In the genomic region with DNA sequence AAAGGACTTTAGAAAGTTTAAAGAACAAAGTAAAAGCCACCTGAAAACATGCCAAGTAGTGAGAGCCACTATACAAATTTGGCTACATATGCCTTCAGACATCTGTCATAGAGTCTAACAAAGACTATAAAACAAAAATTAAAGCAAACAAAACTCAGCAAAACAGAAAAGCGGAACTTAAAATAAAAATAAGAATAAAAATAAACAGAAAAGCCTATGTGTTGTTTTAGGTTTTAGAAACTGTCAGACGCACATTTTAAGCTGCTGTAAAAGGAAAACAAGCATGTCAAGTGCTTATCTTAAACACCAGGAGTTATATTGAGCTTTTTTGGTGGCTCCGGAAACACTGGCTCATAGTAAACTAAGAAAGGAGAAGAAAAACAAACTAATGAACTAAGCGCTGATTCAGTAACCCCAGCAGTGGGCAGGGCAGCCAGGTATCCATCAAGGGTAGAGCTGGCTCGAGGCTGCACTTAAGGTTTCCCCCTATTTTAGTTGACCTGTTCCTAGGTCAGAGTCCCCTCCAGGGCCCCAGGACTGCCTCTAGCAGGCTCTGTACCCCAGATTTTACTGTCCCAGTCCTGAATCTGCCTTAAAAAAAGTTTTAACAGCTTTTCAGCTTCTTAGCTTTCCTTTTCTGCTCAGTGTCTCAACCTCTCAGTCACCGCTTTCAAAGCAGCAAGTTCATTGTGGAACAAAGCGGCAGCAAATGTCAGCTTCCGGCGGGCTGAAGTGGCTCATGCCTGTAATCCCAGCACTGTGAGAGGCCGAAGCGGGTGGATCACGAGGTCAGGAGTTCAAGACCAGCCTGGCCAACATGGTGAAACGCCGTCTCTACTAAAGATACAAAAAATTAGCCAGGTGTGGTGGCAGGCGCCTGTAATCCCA, we compare ENCODE assay signal across 1 cellular context.
A peak's percentile ranks its signal among the peaks of the same experiment; 100 is the strongest.
TF ChIP-seq lines count a peak whose summit lies in the region.

No MANE protein-coding gene starts in this region.

TF ChIP-seq in HepG2, 621 proteins besides CTCF, POLR2A, EP300 and RAD21 (continued from another document):
- TF ChIP-seq, protein P1, sequence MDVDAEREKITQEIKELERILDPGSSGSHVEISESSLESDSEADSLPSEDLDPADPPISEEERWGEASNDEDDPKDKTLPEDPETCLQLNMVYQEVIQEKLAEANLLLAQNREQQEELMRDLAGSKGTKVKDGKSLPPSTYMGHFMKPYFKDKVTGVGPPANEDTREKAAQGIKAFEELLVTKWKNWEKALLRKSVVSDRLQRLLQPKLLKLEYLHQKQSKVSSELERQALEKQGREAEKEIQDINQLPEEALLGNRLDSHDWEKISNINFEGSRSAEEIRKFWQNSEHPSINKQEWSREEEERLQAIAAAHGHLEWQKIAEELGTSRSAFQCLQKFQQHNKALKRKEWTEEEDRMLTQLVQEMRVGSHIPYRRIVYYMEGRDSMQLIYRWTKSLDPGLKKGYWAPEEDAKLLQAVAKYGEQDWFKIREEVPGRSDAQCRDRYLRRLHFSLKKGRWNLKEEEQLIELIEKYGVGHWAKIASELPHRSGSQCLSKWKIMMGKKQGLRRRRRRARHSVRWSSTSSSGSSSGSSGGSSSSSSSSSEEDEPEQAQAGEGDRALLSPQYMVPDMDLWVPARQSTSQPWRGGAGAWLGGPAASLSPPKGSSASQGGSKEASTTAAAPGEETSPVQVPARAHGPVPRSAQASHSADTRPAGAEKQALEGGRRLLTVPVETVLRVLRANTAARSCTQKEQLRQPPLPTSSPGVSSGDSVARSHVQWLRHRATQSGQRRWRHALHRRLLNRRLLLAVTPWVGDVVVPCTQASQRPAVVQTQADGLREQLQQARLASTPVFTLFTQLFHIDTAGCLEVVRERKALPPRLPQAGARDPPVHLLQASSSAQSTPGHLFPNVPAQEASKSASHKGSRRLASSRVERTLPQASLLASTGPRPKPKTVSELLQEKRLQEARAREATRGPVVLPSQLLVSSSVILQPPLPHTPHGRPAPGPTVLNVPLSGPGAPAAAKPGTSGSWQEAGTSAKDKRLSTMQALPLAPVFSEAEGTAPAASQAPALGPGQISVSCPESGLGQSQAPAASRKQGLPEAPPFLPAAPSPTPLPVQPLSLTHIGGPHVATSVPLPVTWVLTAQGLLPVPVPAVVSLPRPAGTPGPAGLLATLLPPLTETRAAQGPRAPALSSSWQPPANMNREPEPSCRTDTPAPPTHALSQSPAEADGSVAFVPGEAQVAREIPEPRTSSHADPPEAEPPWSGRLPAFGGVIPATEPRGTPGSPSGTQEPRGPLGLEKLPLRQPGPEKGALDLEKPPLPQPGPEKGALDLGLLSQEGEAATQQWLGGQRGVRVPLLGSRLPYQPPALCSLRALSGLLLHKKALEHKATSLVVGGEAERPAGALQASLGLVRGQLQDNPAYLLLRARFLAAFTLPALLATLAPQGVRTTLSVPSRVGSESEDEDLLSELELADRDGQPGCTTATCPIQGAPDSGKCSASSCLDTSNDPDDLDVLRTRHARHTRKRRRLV (CRISPR knock-in tag; IDR thresholded peaks at IDR 0.05): no peak
- TF ChIP-seq SP4 (CRISPR knock-in tag; IDR thresholded peaks at IDR 0.05) (no peak), ERF (CRISPR knock-in tag; IDR thresholded peaks at IDR 0.05) (no peak), KDM2A (CRISPR knock-in tag; IDR thresholded peaks at IDR 0.05; ENCODE audit: borderline replicate concordance, low read depth) (peak; percentile 23; the same call in 1 of the 2 replicates), TSC22D2 (CRISPR knock-in tag; IDR thresholded peaks at IDR 0.05; ENCODE audit: borderline replicate concordance) (no peak), ZNF703 (CRISPR knock-in tag; IDR thresholded peaks at IDR 0.05; ENCODE audit: borderline replicate concordance) (no peak), KMT2B (CRISPR knock-in tag; IDR thresholded peaks at IDR 0.05) (no peak), SUZ12 (IDR thresholded peaks at IDR 0.05; ENCODE audit: low read depth, low read length) (no peak), MIXL1 (CRISPR knock-in tag; IDR thresholded peaks at IDR 0.05) (0 out of 2 replicates have a peak, but pooled peaks have one; percentile 51), SMAD3 (CRISPR knock-in tag; IDR thresholded peaks at IDR 0.05) (no peak), SRSF4 (IDR thresholded peaks at IDR 0.05; ENCODE audit: low read depth, low read length, poor library complexity, severe bottlenecking) (no peak), GATAD1 (CRISPR knock-in tag; IDR thresholded peaks at IDR 0.05) (no peak), RBAK (CRISPR knock-in tag; IDR thresholded peaks at IDR 0.05) (no peak), ZBTB21 (CRISPR knock-in tag; IDR thresholded peaks at IDR 0.05) (no peak), SIN3A (IDR thresholded peaks at IDR 0.05; ENCODE audit: borderline replicate concordance, low read depth, low read length) (no peak), CBX2 (IDR thresholded peaks at IDR 0.05; ENCODE audit: low read depth, low read length) (no peak), CBX2 (CRISPR knock-in tag; IDR thresholded peaks at IDR 0.05; ENCODE audit: low read depth) (no peak), SRY (CRISPR knock-in tag; IDR thresholded peaks at IDR 0.05) (no peak), REPIN1 (CRISPR knock-in tag; IDR thresholded peaks at IDR 0.05; ENCODE audit: borderline replicate concordance, low read depth) (peak; percentile 33; the same call in 1 of the 2 replicates), ZNF615 (CRISPR knock-in tag; IDR thresholded peaks at IDR 0.05; ENCODE audit: borderline replicate concordance) (no peak), NR2F1 (CRISPR knock-in tag; IDR thresholded peaks at IDR 0.05) (no peak), ZNF225 (CRISPR knock-in tag; IDR thresholded peaks at IDR 0.05) (no peak), HNRNPL (IDR thresholded peaks at IDR 0.05; ENCODE audit: low read depth, low read length) (no peak), TCF12 (IDR thresholded peaks at IDR 0.05) (no peak), TCF12 (CRISPR knock-in tag; IDR thresholded peaks at IDR 0.05) (no peak), ZEB1 (IDR thresholded peaks at IDR 0.05; ENCODE audit: insufficient replicate concordance, low read depth) (no peak), TCF7L2 (IDR thresholded peaks at IDR 0.05; ENCODE audit: low read depth, low read length) (no peak)
- TF ChIP-seq, protein P2, sequence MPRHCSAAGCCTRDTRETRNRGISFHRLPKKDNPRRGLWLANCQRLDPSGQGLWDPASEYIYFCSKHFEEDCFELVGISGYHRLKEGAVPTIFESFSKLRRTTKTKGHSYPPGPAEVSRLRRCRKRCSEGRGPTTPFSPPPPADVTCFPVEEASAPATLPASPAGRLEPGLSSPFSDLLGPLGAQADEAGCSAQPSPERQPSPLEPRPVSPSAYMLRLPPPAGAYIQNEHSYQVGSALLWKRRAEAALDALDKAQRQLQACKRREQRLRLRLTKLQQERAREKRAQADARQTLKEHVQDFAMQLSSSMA (CRISPR knock-in tag; IDR thresholded peaks at IDR 0.05): no peak
- TF ChIP-seq, protein P3, sequence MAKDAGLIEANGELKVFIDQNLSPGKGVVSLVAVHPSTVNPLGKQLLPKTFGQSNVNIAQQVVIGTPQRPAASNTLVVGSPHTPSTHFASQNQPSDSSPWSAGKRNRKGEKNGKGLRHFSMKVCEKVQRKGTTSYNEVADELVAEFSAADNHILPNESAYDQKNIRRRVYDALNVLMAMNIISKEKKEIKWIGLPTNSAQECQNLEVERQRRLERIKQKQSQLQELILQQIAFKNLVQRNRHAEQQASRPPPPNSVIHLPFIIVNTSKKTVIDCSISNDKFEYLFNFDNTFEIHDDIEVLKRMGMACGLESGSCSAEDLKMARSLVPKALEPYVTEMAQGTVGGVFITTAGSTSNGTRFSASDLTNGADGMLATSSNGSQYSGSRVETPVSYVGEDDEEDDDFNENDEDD (CRISPR knock-in tag; IDR thresholded peaks at IDR 0.05; ENCODE audit: borderline replicate concordance): no peak; the same call in 1 of the 2 replicates
- TF ChIP-seq, protein P4, sequence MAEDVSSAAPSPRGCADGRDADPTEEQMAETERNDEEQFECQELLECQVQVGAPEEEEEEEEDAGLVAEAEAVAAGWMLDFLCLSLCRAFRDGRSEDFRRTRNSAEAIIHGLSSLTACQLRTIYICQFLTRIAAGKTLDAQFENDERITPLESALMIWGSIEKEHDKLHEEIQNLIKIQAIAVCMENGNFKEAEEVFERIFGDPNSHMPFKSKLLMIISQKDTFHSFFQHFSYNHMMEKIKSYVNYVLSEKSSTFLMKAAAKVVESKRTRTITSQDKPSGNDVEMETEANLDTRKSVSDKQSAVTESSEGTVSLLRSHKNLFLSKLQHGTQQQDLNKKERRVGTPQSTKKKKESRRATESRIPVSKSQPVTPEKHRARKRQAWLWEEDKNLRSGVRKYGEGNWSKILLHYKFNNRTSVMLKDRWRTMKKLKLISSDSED (CRISPR knock-in tag; IDR thresholded peaks at IDR 0.05): no peak
- TF ChIP-seq, protein P5, sequence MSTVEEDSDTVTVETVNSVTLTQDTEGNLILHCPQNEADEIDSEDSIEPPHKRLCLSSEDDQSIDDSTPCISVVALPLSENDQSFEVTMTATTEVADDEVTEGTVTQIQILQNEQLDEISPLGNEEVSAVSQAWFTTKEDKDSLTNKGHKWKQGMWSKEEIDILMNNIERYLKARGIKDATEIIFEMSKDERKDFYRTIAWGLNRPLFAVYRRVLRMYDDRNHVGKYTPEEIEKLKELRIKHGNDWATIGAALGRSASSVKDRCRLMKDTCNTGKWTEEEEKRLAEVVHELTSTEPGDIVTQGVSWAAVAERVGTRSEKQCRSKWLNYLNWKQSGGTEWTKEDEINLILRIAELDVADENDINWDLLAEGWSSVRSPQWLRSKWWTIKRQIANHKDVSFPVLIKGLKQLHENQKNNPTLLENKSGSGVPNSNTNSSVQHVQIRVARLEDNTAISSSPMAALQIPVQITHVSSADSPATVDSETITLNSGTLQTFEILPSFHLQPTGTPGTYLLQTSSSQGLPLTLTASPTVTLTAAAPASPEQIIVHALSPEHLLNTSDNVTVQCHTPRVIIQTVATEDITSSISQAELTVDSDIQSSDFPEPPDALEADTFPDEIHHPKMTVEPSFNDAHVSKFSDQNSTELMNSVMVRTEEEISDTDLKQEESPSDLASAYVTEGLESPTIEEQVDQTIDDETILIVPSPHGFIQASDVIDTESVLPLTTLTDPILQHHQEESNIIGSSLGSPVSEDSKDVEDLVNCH (CRISPR knock-in tag; IDR thresholded peaks at IDR 0.05): no peak
- TF ChIP-seq, protein P6, sequence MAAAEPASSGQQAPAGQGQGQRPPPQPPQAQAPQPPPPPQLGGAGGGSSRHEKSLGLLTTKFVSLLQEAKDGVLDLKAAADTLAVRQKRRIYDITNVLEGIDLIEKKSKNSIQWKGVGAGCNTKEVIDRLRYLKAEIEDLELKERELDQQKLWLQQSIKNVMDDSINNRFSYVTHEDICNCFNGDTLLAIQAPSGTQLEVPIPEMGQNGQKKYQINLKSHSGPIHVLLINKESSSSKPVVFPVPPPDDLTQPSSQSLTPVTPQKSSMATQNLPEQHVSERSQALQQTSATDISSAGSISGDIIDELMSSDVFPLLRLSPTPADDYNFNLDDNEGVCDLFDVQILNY (CRISPR knock-in tag; conservative IDR thresholded peaks at IDR 0.05): no peak
- TF ChIP-seq, protein P7, sequence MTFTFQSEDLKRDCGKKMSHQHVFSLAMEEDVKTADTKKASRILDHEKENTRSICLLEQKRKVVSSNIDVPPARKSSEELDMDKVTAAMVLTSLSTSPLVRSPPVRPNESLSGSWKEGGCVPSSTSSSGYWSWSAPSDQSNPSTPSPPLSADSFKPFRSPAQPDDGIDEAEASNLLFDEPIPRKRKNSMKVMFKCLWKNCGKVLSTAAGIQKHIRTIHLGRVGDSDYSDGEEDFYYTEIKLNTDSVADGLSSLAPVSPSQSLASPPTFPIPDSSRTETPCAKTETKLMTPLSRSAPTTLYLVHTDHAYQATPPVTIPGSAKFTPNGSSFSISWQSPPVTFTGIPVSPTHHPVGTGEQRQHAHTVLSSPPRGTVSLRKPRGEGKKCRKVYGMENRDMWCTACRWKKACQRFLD (CRISPR knock-in tag; IDR thresholded peaks at IDR 0.05; ENCODE audit: borderline replicate concordance): no peak
- TF ChIP-seq, protein P8, sequence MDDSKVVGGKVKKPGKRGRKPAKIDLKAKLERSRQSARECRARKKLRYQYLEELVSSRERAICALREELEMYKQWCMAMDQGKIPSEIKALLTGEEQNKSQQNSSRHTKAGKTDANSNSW (CRISPR knock-in tag; IDR thresholded peaks at IDR 0.05; ENCODE audit: borderline replicate concordance): no peak
- TF ChIP-seq, protein P9, sequence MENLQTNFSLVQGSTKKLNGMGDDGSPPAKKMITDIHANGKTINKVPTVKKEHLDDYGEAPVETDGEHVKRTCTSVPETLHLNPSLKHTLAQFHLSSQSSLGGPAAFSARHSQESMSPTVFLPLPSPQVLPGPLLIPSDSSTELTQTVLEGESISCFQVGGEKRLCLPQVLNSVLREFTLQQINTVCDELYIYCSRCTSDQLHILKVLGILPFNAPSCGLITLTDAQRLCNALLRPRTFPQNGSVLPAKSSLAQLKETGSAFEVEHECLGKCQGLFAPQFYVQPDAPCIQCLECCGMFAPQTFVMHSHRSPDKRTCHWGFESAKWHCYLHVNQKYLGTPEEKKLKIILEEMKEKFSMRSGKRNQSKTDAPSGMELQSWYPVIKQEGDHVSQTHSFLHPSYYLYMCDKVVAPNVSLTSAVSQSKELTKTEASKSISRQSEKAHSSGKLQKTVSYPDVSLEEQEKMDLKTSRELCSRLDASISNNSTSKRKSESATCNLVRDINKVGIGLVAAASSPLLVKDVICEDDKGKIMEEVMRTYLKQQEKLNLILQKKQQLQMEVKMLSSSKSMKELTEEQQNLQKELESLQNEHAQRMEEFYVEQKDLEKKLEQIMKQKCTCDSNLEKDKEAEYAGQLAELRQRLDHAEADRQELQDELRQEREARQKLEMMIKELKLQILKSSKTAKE (CRISPR knock-in tag; IDR thresholded peaks at IDR 0.05; ENCODE audit: borderline replicate concordance): no peak
TF ChIP-seq in HepG2: peak in this region for 66.
